ENCODE assay signal across 8 cellular contexts in genomic region chr12:57342207-57342691, GRCh38.
DNase-seq lines count a peak whose midpoint lies in the region; ATAC-seq and TF ChIP-seq lines count a peak whose summit lies in the region.

No MANE protein-coding gene starts in this region.

- peak overlapping the region; percentile 24 for H3K4me3 ChIP-seq in neural cell (ENCODE audit: low read length)

- TF ChIP-seq RAD21 in neural cell (conservative IDR thresholded peaks at IDR 0.05): no peak

- no peaks in the 10 kb centered on the region for H3F3A ChIP-seq in neural cell (ENCODE audit: insufficient read depth, low read length, poor library complexity, severe bottlenecking)

- peak overlapping the region; percentile 28 for H3K9ac ChIP-seq in neural cell (ENCODE audit: low read length)

- TF ChIP-seq CTCF in neural cell (IDR thresholded peaks at IDR 0.05; ENCODE audit: poor library complexity, severe bottlenecking): no peak

- no peaks in the 10 kb centered on the region for H3K9me2 ChIP-seq in neural cell (ENCODE audit: insufficient read depth, low read length)

- H3K79me2 ChIP-seq in neural cell (replicated peaks; ENCODE audit: insufficient read depth, low read length): no peaks in the 10 kb centered on the region

- H3K4me2 ChIP-seq in neural cell (ENCODE audit: low read length): no peak overlapping the region

- no peak overlapping the region for H2AFZ ChIP-seq in neural cell (ENCODE audit: low read depth, low read length)

- TF ChIP-seq EP300 in neural cell (conservative IDR thresholded peaks at IDR 0.05; ENCODE audit: poor library complexity, severe bottlenecking): no peak

- H4K20me1 ChIP-seq in neural cell (ENCODE audit: insufficient read depth): no peaks in the 10 kb centered on the region

- no peaks in the 10 kb centered on the region for H3K9me3 ChIP-seq in neural cell (ENCODE audit: low read length)

- peak overlapping the region; percentile 35 for H3K27ac ChIP-seq in neural cell (ENCODE audit: low read length)

- H3K36me3 ChIP-seq in neural cell (ENCODE audit: insufficient read depth, low read length): no peaks in the 10 kb centered on the region

- ATAC-seq in GM21717 (IDR thresholded peaks at IDR 0.05; ENCODE audit: unreplicated experiment) (no peak), GM18873 (IDR thresholded peaks at IDR 0.05; ENCODE audit: low FRiP score, unreplicated experiment) (no peak), GM19467 (IDR thresholded peaks at IDR 0.05; ENCODE audit: unreplicated experiment) (no peak)

- peak; percentile 39 for DNase-seq in D341Med (ENCODE audit: low spot score)
- peak; percentile 49 for DNase-seq in NCI-H510A (lab: John Stamatoyannopoulos, UW)
- peak; percentile 23 for DNase-seq in fibroblast of gingiva (ENCODE audit: low read depth)
- DNase-seq in NOMO-1 treated with DMSO at 0.1 percent for 48 hours (lab: John Stamatoyannopoulos, UW; ENCODE audit: unreplicated experiment): no peak

- no peaks in the 10 kb centered on the region for H3K27me3 ChIP-seq in neural cell (ENCODE audit: insufficient read depth, low read depth, low read length)

TF ChIP-seq in neural cell, 6 proteins besides CTCF, POLR2A, EP300 and RAD21:
- TF ChIP-seq SMC3 (conservative IDR thresholded peaks at IDR 0.05; ENCODE audit: poor library complexity): no peak
- TF ChIP-seq REST (IDR thresholded peaks at IDR 0.05; ENCODE audit: borderline replicate concordance): no peak
- no peak for TF ChIP-seq POLR2AphosphoS5 (IDR thresholded peaks at IDR 0.05)
- no peak for TF ChIP-seq TAF1 (IDR thresholded peaks at IDR 0.05; ENCODE audit: low read depth)
- no peak for TF ChIP-seq MXI1 (conservative IDR thresholded peaks at IDR 0.05; ENCODE audit: poor library complexity, severe bottlenecking)
- TF ChIP-seq EZH2 (IDR thresholded peaks at IDR 0.05; ENCODE audit: borderline replicate concordance, insufficient read depth, low read length, poor library complexity, severe bottlenecking): no peak
